ENCODE assay signal across 1 cellular context in the genomic region with DNA sequence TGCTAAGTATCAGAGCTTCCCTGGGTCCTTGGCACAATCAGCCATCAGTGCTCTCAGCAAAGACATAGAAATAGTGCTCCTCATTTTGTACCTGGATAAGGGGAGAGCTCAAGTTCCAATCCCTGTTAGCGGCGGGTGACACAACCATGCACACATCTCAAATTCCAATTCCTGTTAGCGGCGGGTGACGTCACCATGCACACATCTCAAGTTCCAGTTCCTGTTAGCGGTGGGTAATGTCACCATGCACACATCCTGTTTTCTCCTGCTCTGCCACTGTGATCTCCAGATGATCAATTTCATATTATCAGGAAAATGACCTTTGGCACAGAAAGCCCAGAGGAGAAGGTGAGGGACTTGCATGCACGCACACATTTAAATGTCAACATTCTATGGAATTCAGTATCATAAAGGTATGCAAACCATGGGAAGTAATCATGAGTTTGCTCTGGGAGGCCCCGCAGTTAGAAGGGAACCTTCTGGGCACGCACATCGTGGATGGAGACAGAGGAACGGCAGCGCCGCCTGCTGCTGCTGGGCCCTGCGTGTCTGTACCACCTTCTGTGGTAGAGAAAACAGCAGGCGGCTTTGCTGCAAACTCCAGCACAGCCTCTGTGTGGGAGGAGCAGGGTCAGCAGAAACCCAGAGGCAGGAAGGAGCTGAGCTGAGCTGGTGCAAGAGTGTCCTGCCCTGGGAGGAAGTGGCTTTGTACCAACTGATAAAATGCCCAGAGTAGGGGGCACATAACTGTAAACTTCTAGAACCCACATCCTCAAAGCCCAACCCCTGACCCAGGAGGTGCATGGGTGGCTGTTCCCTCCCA.
A peak's percentile ranks its signal among the peaks of the same experiment; 100 is the strongest.
TF ChIP-seq lines count a peak whose summit lies in the region.

No MANE protein-coding gene starts in this region.

TF ChIP-seq in HEK293, 187 proteins besides CTCF, POLR2A, EP300 and RAD21 (continued from another document and continues in another):
- TF ChIP-seq, protein P1, sequence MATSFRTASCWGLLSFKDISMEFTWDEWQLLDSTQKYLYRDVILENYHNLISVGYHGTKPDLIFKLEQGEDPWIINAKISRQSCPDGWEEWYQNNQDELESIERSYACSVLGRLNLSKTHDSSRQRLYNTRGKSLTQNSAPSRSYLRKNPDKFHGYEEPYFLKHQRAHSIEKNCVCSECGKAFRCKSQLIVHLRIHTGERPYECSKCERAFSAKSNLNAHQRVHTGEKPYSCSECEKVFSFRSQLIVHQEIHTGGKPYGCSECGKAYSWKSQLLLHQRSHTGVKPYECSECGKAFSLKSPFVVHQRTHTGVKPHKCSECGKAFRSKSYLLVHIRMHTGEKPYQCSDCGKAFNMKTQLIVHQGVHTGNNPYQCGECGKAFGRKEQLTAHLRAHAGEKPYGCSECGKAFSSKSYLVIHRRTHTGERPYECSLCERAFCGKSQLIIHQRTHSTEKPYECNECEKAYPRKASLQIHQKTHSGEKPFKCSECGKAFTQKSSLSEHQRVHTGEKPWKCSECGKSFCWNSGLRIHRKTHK (tag by site-specific recombination; IDR thresholded peaks at IDR 0.05): no peak
- TF ChIP-seq ZNF184 (tag by site-specific recombination; IDR thresholded peaks at IDR 0.05) (0 out of 2 replicates have a peak, but pooled peaks have one; percentile 38), IKZF3 (tag by site-specific recombination; IDR thresholded peaks at IDR 0.05) (no peak; the same call in 1 of the 2 replicates), GLIS2 (tag by site-specific recombination; IDR thresholded peaks at IDR 0.05) (no peak), ZNF24 (tag by site-specific recombination; IDR thresholded peaks at IDR 0.05) (0 out of 2 replicates have a peak, but pooled peaks have one; percentile 40), ZNF138 (tag by site-specific recombination; IDR thresholded peaks at IDR 0.05; ENCODE audit: borderline replicate concordance) (no peak), ZNF707 (tag by site-specific recombination; IDR thresholded peaks at IDR 0.05) (peak; percentile 92), MZF1 (tag by site-specific recombination; IDR thresholded peaks at IDR 0.05; ENCODE audit: borderline replicate concordance) (no peak), ZNF76 (tag by site-specific recombination; IDR thresholded peaks at IDR 0.05; ENCODE audit: borderline replicate concordance, low read depth) (peak; percentile 53; the same call in 1 of the 2 replicates), ZNF768 (tag by site-specific recombination; IDR thresholded peaks at IDR 0.05) (no peak; the same call in 1 of the 2 replicates), HOXD13 (CRISPR knock-in tag; IDR thresholded peaks at IDR 0.05; ENCODE audit: borderline replicate concordance) (no peak), ZBTB21 (tag by site-specific recombination; IDR thresholded peaks at IDR 0.05) (peak; percentile 92), ZNF830 (tag by site-specific recombination; IDR thresholded peaks at IDR 0.05; ENCODE audit: low read depth) (no peak), ZNF16 (tag by site-specific recombination; IDR thresholded peaks at IDR 0.05; ENCODE audit: low read depth) (no peak), GLI4 (tag by site-specific recombination; IDR thresholded peaks at IDR 0.05) (no peak), ZNF112 (tag by site-specific recombination; IDR thresholded peaks at IDR 0.05) (no peak), ZNF473 (tag by site-specific recombination; IDR thresholded peaks at IDR 0.05) (no peak), ZNF146 (tag by site-specific recombination; IDR thresholded peaks at IDR 0.05) (no peak), ZNF354C (tag by site-specific recombination; IDR thresholded peaks at IDR 0.05; ENCODE audit: borderline replicate concordance, low read depth) (no peak), ZEB2 (tag by site-specific recombination; IDR thresholded peaks at IDR 0.05) (peak; percentile 56; the same call in 1 of the 2 replicates), KLF1 (tag by site-specific recombination; IDR thresholded peaks at IDR 0.05) (peak; percentile 11; the same call in 1 of the 2 replicates), HOXA7 (CRISPR knock-in tag; IDR thresholded peaks at IDR 0.05; ENCODE audit: borderline replicate concordance) (no peak), REPIN1 (tag by site-specific recombination; IDR thresholded peaks at IDR 0.05; ENCODE audit: low read depth) (no peak), ZBTB8A (tag by site-specific recombination; IDR thresholded peaks at IDR 0.05) (no peak), ZBTB48 (tag by site-specific recombination; IDR thresholded peaks at IDR 0.05) (peak; percentile 43; the same call in 1 of the 2 replicates), YY2 (tag by site-specific recombination; IDR thresholded peaks at IDR 0.05) (no peak), PRDM1 (tag by site-specific recombination; IDR thresholded peaks at IDR 0.05) (no peak), ZNF266 (tag by site-specific recombination; IDR thresholded peaks at IDR 0.05; ENCODE audit: low read depth) (no peak), ZNF133 (tag by site-specific recombination; IDR thresholded peaks at IDR 0.05) (no peak), ZNF626 (tag by site-specific recombination; IDR thresholded peaks at IDR 0.05) (no peak), ZNF19 (tag by site-specific recombination; IDR thresholded peaks at IDR 0.05; ENCODE audit: low read depth) (no peak), ZNF658 (tag by site-specific recombination; IDR thresholded peaks at IDR 0.05) (no peak), TRIM28 (IDR thresholded peaks at IDR 0.05; ENCODE audit: borderline replicate concordance, low read length) (peak; percentile 87), ZNF792 (tag by site-specific recombination; IDR thresholded peaks at IDR 0.05) (no peak), ZNF501 (tag by site-specific recombination; IDR thresholded peaks at IDR 0.05) (peak; percentile 70; the same call in 1 of the 2 replicates), ZFP37 (tag by site-specific recombination; IDR thresholded peaks at IDR 0.05) (0 out of 2 replicates have a peak, but pooled peaks have one; percentile 73), ZNF600 (tag by site-specific recombination; IDR thresholded peaks at IDR 0.05) (peak; percentile 99)
- TF ChIP-seq, protein P2, sequence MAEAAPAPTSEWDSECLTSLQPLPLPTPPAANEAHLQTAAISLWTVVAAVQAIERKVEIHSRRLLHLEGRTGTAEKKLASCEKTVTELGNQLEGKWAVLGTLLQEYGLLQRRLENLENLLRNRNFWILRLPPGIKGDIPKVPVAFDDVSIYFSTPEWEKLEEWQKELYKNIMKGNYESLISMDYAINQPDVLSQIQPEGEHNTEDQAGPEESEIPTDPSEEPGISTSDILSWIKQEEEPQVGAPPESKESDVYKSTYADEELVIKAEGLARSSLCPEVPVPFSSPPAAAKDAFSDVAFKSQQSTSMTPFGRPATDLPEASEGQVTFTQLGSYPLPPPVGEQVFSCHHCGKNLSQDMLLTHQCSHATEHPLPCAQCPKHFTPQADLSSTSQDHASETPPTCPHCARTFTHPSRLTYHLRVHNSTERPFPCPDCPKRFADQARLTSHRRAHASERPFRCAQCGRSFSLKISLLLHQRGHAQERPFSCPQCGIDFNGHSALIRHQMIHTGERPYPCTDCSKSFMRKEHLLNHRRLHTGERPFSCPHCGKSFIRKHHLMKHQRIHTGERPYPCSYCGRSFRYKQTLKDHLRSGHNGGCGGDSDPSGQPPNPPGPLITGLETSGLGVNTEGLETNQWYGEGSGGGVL (tag by site-specific recombination; IDR thresholded peaks at IDR 0.05): no peak
- TF ChIP-seq, protein P3, sequence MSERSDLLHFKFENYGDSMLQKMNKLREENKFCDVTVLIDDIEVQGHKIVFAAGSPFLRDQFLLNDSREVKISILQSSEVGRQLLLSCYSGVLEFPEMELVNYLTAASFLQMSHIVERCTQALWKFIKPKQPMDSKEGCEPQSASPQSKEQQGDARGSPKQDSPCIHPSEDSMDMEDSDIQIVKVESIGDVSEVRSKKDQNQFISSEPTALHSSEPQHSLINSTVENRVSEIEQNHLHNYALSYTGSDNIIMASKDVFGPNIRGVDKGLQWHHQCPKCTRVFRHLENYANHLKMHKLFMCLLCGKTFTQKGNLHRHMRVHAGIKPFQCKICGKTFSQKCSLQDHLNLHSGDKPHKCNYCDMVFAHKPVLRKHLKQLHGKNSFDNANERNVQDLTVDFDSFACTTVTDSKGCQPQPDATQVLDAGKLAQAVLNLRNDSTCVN (tag by site-specific recombination; optimal IDR thresholded peaks at IDR 0.05): peak; percentile 57
- TF ChIP-seq, protein P4, sequence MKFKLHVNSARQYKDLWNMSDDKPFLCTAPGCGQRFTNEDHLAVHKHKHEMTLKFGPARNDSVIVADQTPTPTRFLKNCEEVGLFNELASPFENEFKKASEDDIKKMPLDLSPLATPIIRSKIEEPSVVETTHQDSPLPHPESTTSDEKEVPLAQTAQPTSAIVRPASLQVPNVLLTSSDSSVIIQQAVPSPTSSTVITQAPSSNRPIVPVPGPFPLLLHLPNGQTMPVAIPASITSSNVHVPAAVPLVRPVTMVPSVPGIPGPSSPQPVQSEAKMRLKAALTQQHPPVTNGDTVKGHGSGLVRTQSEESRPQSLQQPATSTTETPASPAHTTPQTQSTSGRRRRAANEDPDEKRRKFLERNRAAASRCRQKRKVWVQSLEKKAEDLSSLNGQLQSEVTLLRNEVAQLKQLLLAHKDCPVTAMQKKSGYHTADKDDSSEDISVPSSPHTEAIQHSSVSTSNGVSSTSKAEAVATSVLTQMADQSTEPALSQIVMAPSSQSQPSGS (tag by site-specific recombination; IDR thresholded peaks at IDR 0.05; ENCODE audit: low read depth): peak; percentile 99
- TF ChIP-seq, protein P5, sequence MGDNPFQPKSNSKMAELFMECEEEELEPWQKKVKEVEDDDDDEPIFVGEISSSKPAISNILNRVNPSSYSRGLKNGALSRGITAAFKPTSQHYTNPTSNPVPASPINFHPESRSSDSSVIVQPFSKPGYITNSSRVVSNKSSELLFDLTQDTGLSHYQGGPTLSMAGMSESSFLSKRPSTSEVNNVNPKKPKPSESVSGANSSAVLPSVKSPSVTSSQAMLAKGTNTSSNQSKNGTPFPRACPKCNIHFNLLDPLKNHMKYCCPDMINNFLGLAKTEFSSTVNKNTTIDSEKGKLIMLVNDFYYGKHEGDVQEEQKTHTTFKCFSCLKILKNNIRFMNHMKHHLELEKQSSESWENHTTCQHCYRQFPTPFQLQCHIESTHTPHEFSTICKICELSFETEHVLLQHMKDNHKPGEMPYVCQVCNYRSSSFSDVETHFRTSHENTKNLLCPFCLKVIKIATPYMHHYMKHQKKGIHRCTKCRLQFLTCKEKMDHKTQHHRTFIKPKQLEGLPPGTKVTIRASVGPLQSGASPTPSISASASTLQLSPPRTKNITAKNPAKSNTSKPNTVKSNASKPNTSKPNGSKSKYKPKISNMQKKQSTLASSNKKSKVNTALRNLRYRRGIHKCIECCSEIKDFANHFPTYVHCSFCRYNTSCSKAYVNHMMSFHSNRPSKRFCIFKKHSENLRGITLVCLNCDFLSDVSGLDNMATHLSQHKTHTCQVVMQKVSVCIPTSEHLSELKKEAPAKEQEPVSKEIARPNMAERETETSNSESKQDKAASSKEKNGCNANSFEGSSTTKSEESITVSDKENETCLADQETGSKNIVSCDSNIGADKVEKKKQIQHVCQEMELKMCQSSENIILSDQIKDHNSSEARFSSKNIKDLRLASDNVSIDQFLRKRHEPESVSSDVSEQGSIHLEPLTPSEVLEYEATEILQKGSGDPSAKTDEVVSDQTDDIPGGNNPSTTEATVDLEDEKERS (tag by site-specific recombination; IDR thresholded peaks at IDR 0.05): no peak
- TF ChIP-seq, protein P6, sequence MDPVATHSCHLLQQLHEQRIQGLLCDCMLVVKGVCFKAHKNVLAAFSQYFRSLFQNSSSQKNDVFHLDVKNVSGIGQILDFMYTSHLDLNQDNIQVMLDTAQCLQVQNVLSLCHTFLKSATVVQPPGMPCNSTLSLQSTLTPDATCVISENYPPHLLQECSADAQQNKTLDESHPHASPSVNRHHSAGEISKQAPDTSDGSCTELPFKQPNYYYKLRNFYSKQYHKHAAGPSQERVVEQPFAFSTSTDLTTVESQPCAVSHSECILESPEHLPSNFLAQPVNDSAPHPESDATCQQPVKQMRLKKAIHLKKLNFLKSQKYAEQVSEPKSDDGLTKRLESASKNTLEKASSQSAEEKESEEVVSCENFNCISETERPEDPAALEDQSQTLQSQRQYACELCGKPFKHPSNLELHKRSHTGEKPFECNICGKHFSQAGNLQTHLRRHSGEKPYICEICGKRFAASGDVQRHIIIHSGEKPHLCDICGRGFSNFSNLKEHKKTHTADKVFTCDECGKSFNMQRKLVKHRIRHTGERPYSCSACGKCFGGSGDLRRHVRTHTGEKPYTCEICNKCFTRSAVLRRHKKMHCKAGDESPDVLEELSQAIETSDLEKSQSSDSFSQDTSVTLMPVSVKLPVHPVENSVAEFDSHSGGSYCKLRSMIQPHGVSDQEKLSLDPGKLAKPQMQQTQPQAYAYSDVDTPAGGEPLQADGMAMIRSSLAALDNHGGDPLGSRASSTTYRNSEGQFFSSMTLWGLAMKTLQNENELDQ (tag by site-specific recombination; IDR thresholded peaks at IDR 0.05; ENCODE audit: low read depth): no peak
- TF ChIP-seq, protein P7, sequence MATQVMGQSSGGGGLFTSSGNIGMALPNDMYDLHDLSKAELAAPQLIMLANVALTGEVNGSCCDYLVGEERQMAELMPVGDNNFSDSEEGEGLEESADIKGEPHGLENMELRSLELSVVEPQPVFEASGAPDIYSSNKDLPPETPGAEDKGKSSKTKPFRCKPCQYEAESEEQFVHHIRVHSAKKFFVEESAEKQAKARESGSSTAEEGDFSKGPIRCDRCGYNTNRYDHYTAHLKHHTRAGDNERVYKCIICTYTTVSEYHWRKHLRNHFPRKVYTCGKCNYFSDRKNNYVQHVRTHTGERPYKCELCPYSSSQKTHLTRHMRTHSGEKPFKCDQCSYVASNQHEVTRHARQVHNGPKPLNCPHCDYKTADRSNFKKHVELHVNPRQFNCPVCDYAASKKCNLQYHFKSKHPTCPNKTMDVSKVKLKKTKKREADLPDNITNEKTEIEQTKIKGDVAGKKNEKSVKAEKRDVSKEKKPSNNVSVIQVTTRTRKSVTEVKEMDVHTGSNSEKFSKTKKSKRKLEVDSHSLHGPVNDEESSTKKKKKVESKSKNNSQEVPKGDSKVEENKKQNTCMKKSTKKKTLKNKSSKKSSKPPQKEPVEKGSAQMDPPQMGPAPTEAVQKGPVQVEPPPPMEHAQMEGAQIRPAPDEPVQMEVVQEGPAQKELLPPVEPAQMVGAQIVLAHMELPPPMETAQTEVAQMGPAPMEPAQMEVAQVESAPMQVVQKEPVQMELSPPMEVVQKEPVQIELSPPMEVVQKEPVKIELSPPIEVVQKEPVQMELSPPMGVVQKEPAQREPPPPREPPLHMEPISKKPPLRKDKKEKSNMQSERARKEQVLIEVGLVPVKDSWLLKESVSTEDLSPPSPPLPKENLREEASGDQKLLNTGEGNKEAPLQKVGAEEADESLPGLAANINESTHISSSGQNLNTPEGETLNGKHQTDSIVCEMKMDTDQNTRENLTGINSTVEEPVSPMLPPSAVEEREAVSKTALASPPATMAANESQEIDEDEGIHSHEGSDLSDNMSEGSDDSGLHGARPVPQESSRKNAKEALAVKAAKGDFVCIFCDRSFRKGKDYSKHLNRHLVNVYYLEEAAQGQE (tag by site-specific recombination; IDR thresholded peaks at IDR 0.05): peak; percentile 14; the same call in 1 of the 2 replicates
- TF ChIP-seq, protein P8, sequence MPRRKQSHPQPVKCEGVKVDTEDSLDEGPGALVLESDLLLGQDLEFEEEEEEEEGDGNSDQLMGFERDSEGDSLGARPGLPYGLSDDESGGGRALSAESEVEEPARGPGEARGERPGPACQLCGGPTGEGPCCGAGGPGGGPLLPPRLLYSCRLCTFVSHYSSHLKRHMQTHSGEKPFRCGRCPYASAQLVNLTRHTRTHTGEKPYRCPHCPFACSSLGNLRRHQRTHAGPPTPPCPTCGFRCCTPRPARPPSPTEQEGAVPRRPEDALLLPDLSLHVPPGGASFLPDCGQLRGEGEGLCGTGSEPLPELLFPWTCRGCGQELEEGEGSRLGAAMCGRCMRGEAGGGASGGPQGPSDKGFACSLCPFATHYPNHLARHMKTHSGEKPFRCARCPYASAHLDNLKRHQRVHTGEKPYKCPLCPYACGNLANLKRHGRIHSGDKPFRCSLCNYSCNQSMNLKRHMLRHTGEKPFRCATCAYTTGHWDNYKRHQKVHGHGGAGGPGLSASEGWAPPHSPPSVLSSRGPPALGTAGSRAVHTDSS (tag by site-specific recombination; IDR thresholded peaks at IDR 0.05): no peak
